8 cellular contexts compared by ENCODE assay signal in genomic region chr21:26842300-26842699, GRCh38. TPM values are rescaled to one million over a fixed set of nuclear protein-coding genes. Genes with fewer than 3 reads are reported as not detected.
DNase-seq lines count a peak whose midpoint lies in the region; ATAC-seq lines count a peak whose summit lies in the region.
"Had no signal": no experiment of that assay in that cellular context is flagged by ENCODE, and none has a peak within 500 bp of the region (broad histone marks: within the 10 kb centered on the region; RNA-seq: fewer than 3 reads in every experiment).

No MANE protein-coding gene starts in this region.

- H3K27me3 ChIP-seq in H7 (ENCODE audit: control insufficient read depth, insufficient read depth, low read length) (peaks cover 8% of the 10 kb centered on the region; the same call in 1 of the 2 replicates), adipocyte (replicated peaks; ENCODE audit: control insufficient read depth, insufficient read depth, low read length) (no peaks in the 10 kb centered on the region), subcutaneous abdominal adipose tissue (ENCODE audit: control insufficient read depth in 5 of 5, insufficient read depth in 4 of 5, low read length in 5 of 5) (no peaks in the 10 kb centered on the region)

- H3K27ac Mint-ChIP-seq in immature natural killer cell: peak overlapping the region; percentile 81 to 96 (median 90)

- H3K4me1 Mint-ChIP-seq in immature natural killer cell: peaks cover 78 to 80% of the 10 kb centered on the region in 2 donors

- H3K36me3 Mint-ChIP-seq in immature natural killer cell: peaks cover 42 to 57% (median 49%) of the 10 kb centered on the region in 3 donors

- ATAC-seq in HG03139 (IDR thresholded peaks at IDR 0.05; ENCODE audit: unreplicated experiment): no peak

- H3K9me3 ChIP-seq in adipocyte (ENCODE audit: control insufficient read depth, low read length) (no peaks in the 10 kb centered on the region), subcutaneous abdominal adipose tissue (ENCODE audit: control insufficient read depth in 5 of 5, low read length in 5 of 5) (no peaks in the 10 kb centered on the region)

- peak overlapping the region; percentile 97 for H3K27ac ChIP-seq in subcutaneous abdominal adipose tissue (ENCODE audit: low read depth, low read length)
- H3K27ac ChIP-seq in substantia nigra (ENCODE audit: low read depth, low read length, poor library complexity, severe bottlenecking): no peak overlapping the region

- peaks cover 13 to 31% (median 26%) of the 10 kb centered on the region in 3 donors for H3K27me3 Mint-ChIP-seq in immature natural killer cell (ENCODE audit: low read depth in 3 of 3)

- no peak for DNase-seq in H7
- peak; percentile 10 for DNase-seq in adipocyte (ENCODE audit: low read depth)
- no peak for DNase-seq in immature natural killer cell
- DNase-seq in HT-29 (ENCODE audit: low spot score): no peak
- no peak for DNase-seq in substantia nigra (lab: John Stamatoyannopoulos, UW)
- DNase-seq: NCI-H526 had no signal

- H3K4me3 Mint-ChIP-seq in immature natural killer cell: peak overlapping the region; percentile 96 to 98 (median 97)

- H3K9ac ChIP-seq in adipocyte (ENCODE audit: low read length): peak overlapping the region; percentile 96
- peak overlapping the region; percentile 31 to 91 (median 70) for H3K9ac ChIP-seq in subcutaneous abdominal adipose tissue (ENCODE audit: low read length in 5 of 5)

- H3K4me1 ChIP-seq in adipocyte (ENCODE audit: control insufficient read depth, insufficient read depth, low read length) (peaks cover 44% of the 10 kb centered on the region), subcutaneous abdominal adipose tissue (ENCODE audit: control insufficient read depth in 5 of 5, insufficient read depth in 5 of 5, low read length in 5 of 5) (peaks cover 6 to 74% (median 54%) of the 10 kb centered on the region in 5 donors)

- peaks cover 0 to 3% (median 0%) of the 10 kb centered on the region in 6 donors for H3K9me3 Mint-ChIP-seq in immature natural killer cell

- peak overlapping the region; percentile 88; the same call in 1 of the 2 replicates for H3K4me3 ChIP-seq in H7 (ENCODE audit: insufficient read depth, low read depth, low read length)
- peak overlapping the region; percentile 95 for H3K4me3 ChIP-seq in adipocyte (ENCODE audit: low read length)
- peak overlapping the region; percentile 77 to 97 (median 92) for H3K4me3 ChIP-seq in subcutaneous abdominal adipose tissue (ENCODE audit: low read depth in 1 of 5, low read length in 5 of 5)

- H3K36me3 ChIP-seq in H7 (replicated peaks; ENCODE audit: control insufficient read depth, insufficient read depth, low read length) (peaks cover 21% of the 10 kb centered on the region), adipocyte (ENCODE audit: control insufficient read depth, insufficient read depth, low read length, severe bottlenecking) (peaks cover 52% of the 10 kb centered on the region), subcutaneous abdominal adipose tissue (ENCODE audit: control insufficient read depth in 5 of 5, insufficient read depth in 5 of 5, low read length in 5 of 5) (peaks cover 25 to 52% (median 49%) of the 10 kb centered on the region in 5 donors)

RNA-seq across cellular contexts. Expression of gene ADAMTS1, which starts 2.9 kb away (rescaled TPM):
- 17.6 and 21.1 TPM in 2 replicates for total RNA-seq in H7 (2014; rRNA removed; shearing (Covaris generic))
- 10 to 100 TPM in 2 of 3 donors, 1 to 10 TPM in 1; 8.7 to 34.2 (median 23.9) TPM for polyA plus RNA-seq in immature natural killer cell
- total RNA-seq in HT-29 (2014; rRNA removed; shearing (Covaris generic)): not detected in 2 replicates

Comparison
In these comparisons a context has a peak if more than half of its experiments do, and no peak if none do; other contexts are left out.
1. RNA of gene ADAMTS1, which starts 2.9 kb away (total RNA-seq): 17.6 to 21.1 TPM in H7; not detected in HT-29; every median in the first group is over 10 times any median in the second.
2. Peak in every context shown above with its lines, with median percentiles within 50 percentile points of each other: H3K4me3 ChIP-seq.